ENCODE assay signal across 26 cellular contexts in genomic region chr2:149915151-149915550, GRCh38.
"Had no signal": no experiment of that assay in that cellular context is flagged by ENCODE, and none has a peak within 500 bp of the region (broad histone marks: within the 10 kb centered on the region; RNA-seq: fewer than 3 reads in every experiment).

No MANE protein-coding gene starts in this region.

- H3K9me3 ChIP-seq: adrenal gland, SJSA1 had no signal

- H3K27me3 ChIP-seq: adrenal gland, SJSA1 had no signal

- FAIRE-seq: RCC 7860 had no signal

- H3K4me3 ChIP-seq: adrenal gland, SJSA1 had no signal

- H3K27ac ChIP-seq: adrenal gland, SJSA1 had no signal

- ATAC-seq: activated T-cell treated with anti-CD3 and anti-CD28 coated beads, Interleukin-2, amount 50 U/mL, for 72 hours; PC-3; T-helper 17 cell had no signal

- DNase-seq: activated B cell treated with CpG ODN at 0.5 μM for 24 hours; activated CD4-positive, alpha-beta memory T cell treated with anti-CD3 and anti-CD28 coated beads, Interleukin-2, amount 10 ng/mL, durations not matched to agents 7 days and 5 days; activated CD4-positive, alpha-beta T cell treated with anti-CD3 and anti-CD28 coated beads for 1 hour; activated CD4-positive, alpha-beta T cell treated with anti-CD3 and anti-CD28 coated beads, Interleukin-2, amount 10 ng/mL, durations not matched to agents 24 days and 14 days; activated naive CD4-positive, alpha-beta T cell treated with anti-CD3 and anti-CD28 coated beads, Interleukin-2, amount 50 U/mL, for 16 hours; activated naive CD8-positive, alpha-beta T cell treated with anti-CD3 and anti-CD28 coated beads, Interleukin-2, amount 10 ng/mL, durations not matched to agents 7 days and 5 days; activated T-cell treated with anti-CD3 and anti-CD28 coated beads for 4 hours; activated T-cell treated with anti-CD3 and anti-CD28 coated beads, Interleukin-2, amount 50 U/mL, for 72 hours; adrenal gland; anterior cingulate cortex; Kasumi-1; KBM-7; NCI-H1048; NCI-H146; NCI-H1930; NCI-H2171; NCI-H226; NCI-H510A; NCI-H526 treated with DMSO at 0.1 percent for 48 hours; NCI-H82; PC-3; SHP77; T-helper 17 cell; T-helper 9 cell had no signal

- H3K4me1 ChIP-seq: adrenal gland, SJSA1 had no signal

- H3K36me3 ChIP-seq: adrenal gland, SJSA1 had no signal
